Comparison of ENCODE assay signal across 9 cellular contexts in the genomic region with DNA sequence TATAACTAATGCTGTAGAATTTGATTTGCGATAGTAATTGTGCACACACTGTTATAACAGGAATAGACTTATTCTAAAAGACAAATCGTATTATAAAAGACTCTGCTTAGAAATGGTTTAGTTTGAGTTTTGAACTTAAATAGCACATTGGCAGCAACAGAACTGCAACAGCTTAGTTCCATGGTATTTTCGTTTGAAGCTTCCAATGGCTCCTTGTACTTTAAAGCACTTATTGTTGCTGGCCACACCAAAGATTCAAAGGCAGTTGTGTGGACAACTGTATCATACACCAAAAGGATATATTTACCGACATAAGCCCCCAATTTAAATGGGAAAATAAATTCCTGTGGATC. TPM values are rescaled to one million over a fixed set of nuclear protein-coding genes. Genes with fewer than 3 reads are reported as not detected.
DNase-seq lines count a peak whose midpoint lies in the region; ATAC-seq, FAIRE-seq and TF ChIP-seq lines count a peak whose summit lies in the region.
"Had no signal": no experiment of that assay in that cellular context is flagged by ENCODE, and none has a peak within 500 bp of the region (broad histone marks: within the 10 kb centered on the region; RNA-seq: fewer than 3 reads in every experiment).

No MANE protein-coding gene starts in this region.

- H3K9ac ChIP-seq in SK-N-SH: peak overlapping the region; percentile 64; the same call in 1 of the 2 replicates

- H3K9me3 ChIP-seq in SK-N-SH (no peaks in the 10 kb centered on the region), esophagus muscularis mucosa (no peaks in the 10 kb centered on the region), HAP-1 (no peaks in the 10 kb centered on the region)
- H3K9me3 ChIP-seq: pancreas had no signal

- H3K9me3 Mint-ChIP-seq in HFFc6: no peaks in the 10 kb centered on the region
- H3K9me3 Mint-ChIP-seq in stimulated activated effector memory CD8-positive, alpha-beta T cell treated with anti-CD3 and anti-CD28 coated beads, Interleukin-12 subunit alpha, Interleukin-12 subunit beta, amount 100 ng/mL, for 72 hours: peaks cover 2% of the 10 kb centered on the region
- H3K9me3 Mint-ChIP-seq in type B pancreatic cell: peaks cover 8% of the 10 kb centered on the region

- CTCF ChIA-PET in SK-N-SH (lab: Yijun Ruan, JAX): interaction anchor here (1.4 to 4.5 kb wide), 7 partner anchors 9 to 134 kb away, joined by 3 to 22 read pairs (median 4); no protein-coding TSS in a partner anchor

- POLR2A ChIA-PET in SK-N-SH (lab: Yijun Ruan, JAX): no interaction called here

- peaks cover 9% of the 10 kb centered on the region for H3K36me3 Mint-ChIP-seq in HFFc6 (ENCODE audit: low read depth)
- H3K36me3 Mint-ChIP-seq in stimulated activated effector memory CD8-positive, alpha-beta T cell treated with anti-CD3 and anti-CD28 coated beads, Interleukin-12 subunit alpha, Interleukin-12 subunit beta, amount 100 ng/mL, for 72 hours: peaks cover 61% of the 10 kb centered on the region
- no peaks in the 10 kb centered on the region for H3K36me3 Mint-ChIP-seq in type B pancreatic cell

- H3K36me3 ChIP-seq in SK-N-SH (replicated peaks in 1 of 2; ENCODE audit: control insufficient read depth in 1 of 2, insufficient read depth in 2 of 2, low read length in 1 of 2): peaks cover 0 to 2% of the 10 kb centered on the region in 2 experiments
- H3K36me3 ChIP-seq in esophagus muscularis mucosa: peaks cover 0 to 3% (median 0%) of the 10 kb centered on the region in 4 donors
- no peaks in the 10 kb centered on the region for H3K36me3 ChIP-seq in HAP-1 (replicated peaks)
- H3K36me3 ChIP-seq: pancreas had no signal

- H3K27me3 ChIP-seq in SK-N-SH (ENCODE audit: insufficient read depth): no peaks in the 10 kb centered on the region
- H3K27me3 ChIP-seq in esophagus muscularis mucosa: no peaks in the 10 kb centered on the region
- no peaks in the 10 kb centered on the region for H3K27me3 ChIP-seq in HAP-1 (ENCODE audit: low read depth)
- H3K27me3 ChIP-seq: pancreas had no signal

- no peaks in the 10 kb centered on the region for H4K20me1 ChIP-seq in SK-N-SH (ENCODE audit: insufficient read depth)

- H3K27ac ChIP-seq in SK-N-SH (ENCODE audit: low read depth in 2 of 2, low read length in 1 of 2) (peak overlapping the region; percentile 95 to 96), esophagus muscularis mucosa (replicated peaks in 1 of 4) (peak overlapping the region; percentile 58 to 75 (median 64))

- no peak for ATAC-seq in stimulated activated effector memory CD8-positive, alpha-beta T cell treated with anti-CD3 and anti-CD28 coated beads, Interleukin-12 subunit alpha, Interleukin-12 subunit beta, amount 100 ng/mL, for 72 hours
- no peak for ATAC-seq in GM19452 (IDR thresholded peaks at IDR 0.05; ENCODE audit: unreplicated experiment)

- H3K4me3 ChIP-seq in SK-N-SH (ENCODE audit: low read depth in 2 of 2, low read length in 1 of 2) (no peak overlapping the region; a peak in 1 of 4 replicates), esophagus muscularis mucosa (peak overlapping the region; percentile 20 to 34 (median 26)), HAP-1 (no peak overlapping the region)

- H3K27ac Mint-ChIP-seq in HFFc6: peak overlapping the region; percentile 98
- H3K27ac Mint-ChIP-seq in stimulated activated effector memory CD8-positive, alpha-beta T cell treated with anti-CD3 and anti-CD28 coated beads, Interleukin-12 subunit alpha, Interleukin-12 subunit beta, amount 100 ng/mL, for 72 hours: peak overlapping the region; percentile 99
- no peak overlapping the region for H3K27ac Mint-ChIP-seq in type B pancreatic cell

- no peak for TF ChIP-seq RAD21 in SK-N-SH (IDR thresholded peaks at IDR 0.05; ENCODE audit: low read length)

- TF ChIP-seq EP300 in SK-N-SH (IDR thresholded peaks at IDR 0.05; ENCODE audit: borderline replicate concordance in 1 of 2, low read depth in 1 of 2, low read length in 1 of 2) (no peak), esophagus muscularis mucosa (IDR thresholded peaks at IDR 0.05) (no peak)

- in situ Hi-C loops in HAP-1 (cut with MboI; ENCODE audit: low sequenced_read_pairs): no loop called here

- peak overlapping the region; percentile 68 for H3K4me3 Mint-ChIP-seq in HFFc6
- peak overlapping the region; percentile 74 for H3K4me3 Mint-ChIP-seq in stimulated activated effector memory CD8-positive, alpha-beta T cell treated with anti-CD3 and anti-CD28 coated beads, Interleukin-12 subunit alpha, Interleukin-12 subunit beta, amount 100 ng/mL, for 72 hours
- no peak overlapping the region for H3K4me3 Mint-ChIP-seq in type B pancreatic cell

- H3K4me1 ChIP-seq in SK-N-SH (ENCODE audit: control insufficient read depth in 1 of 2, insufficient read depth in 2 of 2, low read depth in 1 of 2, low read length in 1 of 2) (peaks cover 39 to 43% of the 10 kb centered on the region in 2 experiments), esophagus muscularis mucosa (peaks cover 3 to 59% (median 46%) of the 10 kb centered on the region in 4 donors), HAP-1 (no peaks in the 10 kb centered on the region)
- H3K4me1 ChIP-seq: pancreas had no signal

- peak overlapping the region; percentile 74; the same call in 1 of the 2 replicates for H2AFZ ChIP-seq in SK-N-SH (ENCODE audit: low read depth)

- whole genome bisulfite sequencing in SK-N-SH (ENCODE audit: low lambda C conversion rate): 45% methylated on average over 4 of the region's 4 CpGs
- WGBS in esophagus muscularis mucosa: 42% methylated on average over 4 of the region's 4 CpGs

- H3K4me1 Mint-ChIP-seq in HFFc6 (ENCODE audit: low read depth) (peaks cover 64% of the 10 kb centered on the region), type B pancreatic cell (ENCODE audit: unreplicated experiment) (peaks cover 23% of the 10 kb centered on the region)
- H3K4me1 Mint-ChIP-seq in stimulated activated effector memory CD8-positive, alpha-beta T cell treated with anti-CD3 and anti-CD28 coated beads, Interleukin-12 subunit alpha, Interleukin-12 subunit beta, amount 100 ng/mL, for 72 hours: peaks cover 56% of the 10 kb centered on the region

- no peaks in the 10 kb centered on the region for H3K9me2 ChIP-seq in SK-N-SH

- peak overlapping the region; percentile 75 for H3K4me2 ChIP-seq in SK-N-SH

- intact Hi-C loops in esophagus muscularis mucosa (cut with DNase I): no loop called here

- no peak for FAIRE-seq in GM19239 (lab: Jason Lieb, UNC)
- FAIRE-seq: pancreas had no signal

- TF ChIP-seq POLR2A in esophagus muscularis mucosa (IDR thresholded peaks at IDR 0.05; ENCODE audit: low read depth): no peak

- H3K79me2 ChIP-seq in SK-N-SH (ENCODE audit: insufficient read depth): peaks cover 48% of the 10 kb centered on the region

- H3F3A ChIP-seq in SK-N-SH (replicated peaks; ENCODE audit: insufficient read depth): peaks cover 32% of the 10 kb centered on the region

- DNase-seq in HFFc6 (no peak), SK-N-SH (no peak), esophagus muscularis mucosa (ENCODE audit: extremely low spot score) (no peak), type B pancreatic cell (ENCODE audit: extremely low spot score, unreplicated experiment) (no peak), GM19239 (ENCODE audit: insufficient read length, low spot score) (no peak), HAP-1 (ENCODE audit: low spot score in 2 of 2) (no peak)
- peak in 1 of 2 donors; percentile 48 for DNase-seq in stimulated activated effector memory CD8-positive, alpha-beta T cell treated with anti-CD3 and anti-CD28 coated beads, Interleukin-12 subunit alpha, Interleukin-12 subunit beta, amount 100 ng/mL, for 72 hours (ENCODE audit: low spot score in 2 of 2)

- peaks cover 2% of the 10 kb centered on the region for H3K27me3 Mint-ChIP-seq in HFFc6 (ENCODE audit: insufficient read depth)
- no peaks in the 10 kb centered on the region for H3K27me3 Mint-ChIP-seq in type B pancreatic cell

- TF ChIP-seq CTCF in HFFc6 (IDR thresholded peaks at IDR 0.05) (no peak), SK-N-SH (IDR thresholded peaks at IDR 0.05) (no peak), esophagus muscularis mucosa (IDR thresholded peaks at IDR 0.05) (no peak), type B pancreatic cell (conservative IDR thresholded peaks at IDR 0.05) (no peak)

TF ChIP-seq in SK-N-SH, 30 proteins besides CTCF, POLR2A, EP300 and RAD21 (continues in another document):
- TF ChIP-seq FOSL2 (IDR thresholded peaks at IDR 0.05; ENCODE audit: borderline replicate concordance, low read depth) (no peak), MXI1 (IDR thresholded peaks at IDR 0.05; ENCODE audit: low read depth, low read length) (no peak)
- TF ChIP-seq, protein P1, sequence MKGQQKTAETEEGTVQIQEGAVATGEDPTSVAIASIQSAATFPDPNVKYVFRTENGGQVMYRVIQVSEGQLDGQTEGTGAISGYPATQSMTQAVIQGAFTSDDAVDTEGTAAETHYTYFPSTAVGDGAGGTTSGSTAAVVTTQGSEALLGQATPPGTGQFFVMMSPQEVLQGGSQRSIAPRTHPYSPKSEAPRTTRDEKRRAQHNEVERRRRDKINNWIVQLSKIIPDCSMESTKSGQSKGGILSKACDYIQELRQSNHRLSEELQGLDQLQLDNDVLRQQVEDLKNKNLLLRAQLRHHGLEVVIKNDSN (IDR thresholded peaks at IDR 0.05; ENCODE audit: borderline replicate concordance, low read depth): no peak

RNA-seq across cellular contexts. Expression of a gene that starts 0.6 kb away (rescaled TPM):
- 10 to 100 TPM; 33.0 to 41.7 (median 38.5) TPM for total RNA-seq in HFFc6 (2021; fragmentation: NEBNext Ultra II Directional; extraction: Animal tissue kit (Norgen Biotek cat#: 25700))
- 48.2 and 56.7 TPM in 2 replicates for polyA plus RNA-seq in SK-N-SH (2012; rRNA removed)
- polyA plus RNA-seq in SK-N-SH (2012; cell fraction: cytosol; rRNA removed): 40.5 and 46.7 TPM in 2 replicates
- polyA plus RNA-seq in SK-N-SH (2012; cell fraction: nucleus; rRNA removed): 36.3 and 57.4 TPM in 2 replicates
- total RNA-seq in esophagus muscularis mucosa: 10 to 100 TPM; 31.5 to 61.5 (median 36.3) TPM
- total RNA-seq in type B pancreatic cell (ENCODE audit: low replicate concordance): 7.0 and 19.2 TPM in 2 replicates

Comparison
In these comparisons a context has a peak if more than half of its experiments do, and no peak if none do; other contexts are left out.
1. H3K4me3 ChIP-seq: peak in esophagus muscularis mucosa (4 of 4); none in SK-N-SH (0 of 2) and HAP-1 (single experiment).